ENCODE assay signal across 19 cellular contexts in the genomic region with DNA sequence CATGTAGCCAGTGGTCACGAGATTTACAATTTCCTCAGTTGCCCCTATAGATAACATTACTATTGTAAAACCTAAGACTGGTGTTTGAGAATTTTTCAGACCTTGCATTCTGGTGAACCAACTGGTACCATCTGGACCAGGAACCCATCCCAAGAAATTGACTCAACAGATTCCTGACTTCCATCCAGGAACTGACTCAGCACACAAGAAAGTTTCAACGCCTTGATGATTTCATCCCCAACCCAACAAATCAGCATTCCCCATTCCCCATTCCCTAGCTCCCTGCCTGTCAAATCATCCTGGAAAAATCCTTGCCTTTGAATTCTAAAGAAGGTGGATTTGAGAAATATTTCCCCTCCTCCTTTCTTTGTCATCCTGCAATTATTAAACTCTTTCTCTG.
A peak's percentile ranks its signal among the peaks of the same experiment; 100 is the strongest.
DNase-seq lines count a peak whose midpoint lies in the region; ATAC-seq, FAIRE-seq and TF ChIP-seq lines count a peak whose summit lies in the region.
"Had no signal": no experiment of that assay in that cellular context is flagged by ENCODE, and none has a peak within 500 bp of the region (broad histone marks: within the 10 kb centered on the region; RNA-seq: fewer than 3 reads in every experiment).

No MANE protein-coding gene starts in this region.

- H3K4me2 ChIP-seq in fibroblast of lung (ENCODE audit: extremely low read depth, insufficient read depth, low read length) = no peak overlapping the region

- H3K36me3 ChIP-seq in RWPE2 (ENCODE audit: low read depth) (no peaks in the 10 kb centered on the region), fibroblast of lung (ENCODE audit: control insufficient read depth, insufficient read depth, low read length) (no peaks in the 10 kb centered on the region), Caco-2 (ENCODE audit: control insufficient read depth, insufficient read depth, low read length) (no peaks in the 10 kb centered on the region)
- H3K36me3 ChIP-seq: heart left ventricle, right lobe of liver had no signal

- peak; percentile 82 for ATAC-seq in RWPE2 (ENCODE audit: low read depth)
- ATAC-seq in HG02610 (IDR thresholded peaks at IDR 0.05; ENCODE audit: unreplicated experiment) = no peak
- ATAC-seq: body of pancreas, heart left ventricle, right lobe of liver had no signal

- no peaks in the 10 kb centered on the region for H4K20me1 ChIP-seq in fibroblast of lung (ENCODE audit: control insufficient read depth, extremely low read depth, insufficient read depth, low read length)

- H3K4me1 ChIP-seq in RWPE2 (ENCODE audit: insufficient read depth, poor library complexity, severe bottlenecking) = peaks cover 8% of the 10 kb centered on the region
- no peaks in the 10 kb centered on the region for H3K4me1 ChIP-seq in fibroblast of lung (ENCODE audit: control insufficient read depth, extremely low read depth, insufficient read depth, low read length)
- no peaks in the 10 kb centered on the region for H3K4me1 ChIP-seq in Caco-2
- H3K4me1 ChIP-seq: body of pancreas, heart left ventricle, right lobe of liver had no signal

- no peak for FAIRE-seq in GM19239 (lab: Jason Lieb, UNC)

- H3K4me3 ChIP-seq in RWPE2 (ENCODE audit: severe bottlenecking) (no peak overlapping the region), fibroblast of lung (replicated peaks in 1 of 4; ENCODE audit: control extremely low read depth in 1 of 4, insufficient read depth in 1 of 4, low read depth in 3 of 4, low read length in 4 of 4) (no peak overlapping the region), skeletal muscle cell (ENCODE audit: low read depth, low read length) (no peak overlapping the region), Caco-2 (ENCODE audit: low read depth, low read length) (no peak overlapping the region)
- H3K4me3 ChIP-seq: body of pancreas, heart left ventricle, right lobe of liver had no signal

- H3K27ac Mint-ChIP-seq in Caco-2 (ENCODE audit: unreplicated experiment) = no peak overlapping the region
- H3K27ac Mint-ChIP-seq: activated CD4-positive, alpha-beta memory T cell treated with anti-CD3 and anti-CD28 coated beads for 36 hours; stimulated activated naive CD8-positive, alpha-beta T cell treated with anti-CD3 and anti-CD28 coated beads, Interleukin-15, Interleukin-2, amounts not matched to agents 100 ng/mL and 50 ng/mL, for 24 hours had no signal

- POLR2A ChIA-PET in Caco-2 (lab: Charles Lee) = no interaction called here

- DNase-seq in GM04504 (ENCODE audit: low read depth) (peak; percentile 84), RWPE2 (ENCODE audit: low spot score) (no peak), fibroblast of lung (ENCODE audit: low read depth in 2 of 2) (peak; percentile 88 to 96), skeletal muscle cell (ENCODE audit: low read depth) (peak; percentile 71), GM19239 (ENCODE audit: insufficient read length, low spot score) (no peak), Caco-2 (no peak), Kasumi-1 (lab: John Stamatoyannopoulos, UW) (no peak)
- DNase-seq: activated CD4-positive, alpha-beta memory T cell treated with anti-CD3 and anti-CD28 coated beads for 36 hours; body of pancreas; COR-L47; effector memory CD4-positive, alpha-beta T cell; heart left ventricle; NCI-H1417; NCI-H524 treated with DMSO at 0.1 percent for 48 hours; right lobe of liver; RPMI8226; T-helper 9 cell had no signal

- H3K79me2 ChIP-seq in fibroblast of lung (ENCODE audit: control insufficient read depth, insufficient read depth, low read length) = no peaks in the 10 kb centered on the region

- no peak overlapping the region for H3K9ac ChIP-seq in fibroblast of lung (ENCODE audit: insufficient read depth, low read length)

- H3K27ac ChIP-seq in RWPE2 (ENCODE audit: poor library complexity, severe bottlenecking) (peak overlapping the region; percentile 39), fibroblast of lung (ENCODE audit: insufficient read depth, low read length) (no peak overlapping the region)
- H3K27ac ChIP-seq: body of pancreas, heart left ventricle, right lobe of liver had no signal

- H3K4me1 Mint-ChIP-seq in Caco-2 (ENCODE audit: low read depth, unreplicated experiment) = no peaks in the 10 kb centered on the region

- H3K9me3 Mint-ChIP-seq in Caco-2 (ENCODE audit: unreplicated experiment) = no peaks in the 10 kb centered on the region

- H3K9me3 ChIP-seq in RWPE2 (ENCODE audit: severe bottlenecking) (peaks cover 2% of the 10 kb centered on the region), fibroblast of lung (ENCODE audit: control insufficient read depth, insufficient read depth, low read depth, low read length) (no peaks in the 10 kb centered on the region), Caco-2 (no peaks in the 10 kb centered on the region)
- H3K9me3 ChIP-seq: body of pancreas had no signal

- H3K4me3 Mint-ChIP-seq in Caco-2 (ENCODE audit: unreplicated experiment) = no peak overlapping the region
- H3K4me3 Mint-ChIP-seq: activated CD4-positive, alpha-beta memory T cell treated with anti-CD3 and anti-CD28 coated beads for 36 hours; stimulated activated naive CD8-positive, alpha-beta T cell treated with anti-CD3 and anti-CD28 coated beads, Interleukin-15, Interleukin-2, amounts not matched to agents 100 ng/mL and 50 ng/mL, for 24 hours had no signal

- H3K27me3 ChIP-seq in RWPE2 (ENCODE audit: insufficient read depth, poor library complexity, severe bottlenecking) = no peaks in the 10 kb centered on the region
- no peaks in the 10 kb centered on the region for H3K27me3 ChIP-seq in fibroblast of lung (ENCODE audit: control insufficient read depth, insufficient read depth, low read length)
- H3K27me3 ChIP-seq in Caco-2 (replicated peaks; ENCODE audit: control insufficient read depth, insufficient read depth, low read length) = no peaks in the 10 kb centered on the region
- H3K27me3 ChIP-seq: body of pancreas, heart left ventricle, right lobe of liver had no signal

- CTCF ChIA-PET in Caco-2 (lab: Charles Lee) = no interaction called here

- intact Hi-C loops in Caco-2 (cut with micrococcal nuclease; ENCODE audit: unreplicated experiment) = no loop called here

- H3K36me3 Mint-ChIP-seq in Caco-2 (ENCODE audit: insufficient read depth, unreplicated experiment) = no peaks in the 10 kb centered on the region

- H3K27me3 Mint-ChIP-seq in Caco-2 (ENCODE audit: insufficient read depth, unreplicated experiment) = no peaks in the 10 kb centered on the region
- H3K27me3 Mint-ChIP-seq: activated CD4-positive, alpha-beta memory T cell treated with anti-CD3 and anti-CD28 coated beads for 36 hours; stimulated activated naive CD8-positive, alpha-beta T cell treated with anti-CD3 and anti-CD28 coated beads, Interleukin-15, Interleukin-2, amounts not matched to agents 100 ng/mL and 50 ng/mL, for 24 hours had no signal

- no peak overlapping the region for H2AFZ ChIP-seq in fibroblast of lung (ENCODE audit: low read length)

- BruUV-seq in Caco-2 (replicated peaks; lab: Mats Ljungman, UMichigan) = no TSS peak

- TF ChIP-seq CTCF in RWPE2 (IDR thresholded peaks at IDR 0.05; ENCODE audit: poor library complexity, severe bottlenecking) (no peak), fibroblast of lung (conservative IDR thresholded peaks at IDR 0.05 in 1 of 2, IDR thresholded peaks at IDR 0.05 in 1 of 2; ENCODE audit: low read depth in 1 of 2, low read length in 2 of 2) (no peak), Caco-2 (IDR thresholded peaks at IDR 0.05; ENCODE audit: insufficient read depth in 1 of 2, low read depth in 1 of 2, low read length in 1 of 2, severe bottlenecking in 1 of 2, unreplicated experiment in 1 of 2) (no peak)

Comparison
In these comparisons a context has a peak if more than half of its experiments do, and no peak if none do; other contexts are left out.
1. DNase-seq: peak in GM04504 (single experiment), fibroblast of lung (2 of 2) and skeletal muscle cell (single experiment); none in RWPE2 (single experiment), GM19239 (single experiment), Caco-2 (0 of 2) and Kasumi-1 (0 of 2).